ENCODE assay signal across 23 cellular contexts in the genomic region with DNA sequence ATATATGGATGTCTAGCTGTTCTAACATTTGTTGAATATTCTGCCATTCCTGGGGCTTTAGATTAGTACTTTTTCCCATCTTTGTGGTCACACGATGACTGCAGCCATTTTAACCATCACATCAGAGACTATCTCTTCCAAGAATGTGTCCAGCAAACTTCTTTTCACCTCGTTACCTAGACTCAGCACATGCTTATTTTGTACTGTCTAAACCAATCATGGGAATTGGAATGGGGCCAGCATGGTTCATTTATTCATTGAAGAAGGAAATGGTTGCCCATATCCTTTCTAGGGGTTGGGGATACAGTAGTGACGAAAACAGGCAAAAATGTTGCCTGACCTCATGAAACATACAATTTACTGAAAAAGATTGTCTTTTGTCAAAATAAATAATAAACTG.
"Had no signal": no experiment of that assay in that cellular context is flagged by ENCODE, and none has a peak within 500 bp of the region (broad histone marks: within the 10 kb centered on the region; RNA-seq: fewer than 3 reads in every experiment).

No MANE protein-coding gene starts in this region.

- H3K9me3 ChIP-seq: body of pancreas, esophagus muscularis mucosa had no signal

- ATAC-seq: activated CD4-positive, alpha-beta T cell treated with anti-CD3 and anti-CD28 coated beads for 36 hours; activated naive CD4-positive, alpha-beta T cell treated with anti-CD3 and anti-CD28 coated beads, Interleukin-2, amount 50 U/mL, for 72 hours; activated T-cell treated with anti-CD3 and anti-CD28 coated beads, Interleukin-2, amount 50 U/mL, for 4 hours; body of pancreas; left colon; right cardiac atrium; stimulated activated naive CD8-positive, alpha-beta T cell treated with anti-CD3 and anti-CD28 coated beads, Interleukin-15, amount 100 ng/mL, for 72 hours had no signal

- FAIRE-seq: islet of Langerhans, small intestine had no signal

- H3K4me3 Mint-ChIP-seq: activated CD4-positive, alpha-beta memory T cell treated with anti-CD3 and anti-CD28 coated beads for 36 hours; activated CD4-positive, alpha-beta T cell treated with anti-CD3 and anti-CD28 coated beads for 36 hours; activated T-cell treated with anti-CD3 and anti-CD28 coated beads, Interleukin-2, amount 50 U/mL, for 4 hours had no signal

- H3K4me3 ChIP-seq: body of pancreas, coronary artery, esophagus muscularis mucosa, lung had no signal

- H3K36me3 ChIP-seq: WERI-Rb-1 had no signal

- H3K27ac Mint-ChIP-seq: progenitor cell of endocrine pancreas had no signal

- H3K9me3 Mint-ChIP-seq: activated CD4-positive, alpha-beta memory T cell treated with anti-CD3 and anti-CD28 coated beads for 36 hours; activated naive CD4-positive, alpha-beta T cell treated with anti-CD3 and anti-CD28 coated beads, Interleukin-2, amount 50 U/mL, for 72 hours; activated T-cell treated with anti-CD3 and anti-CD28 coated beads, Interleukin-2, amount 50 U/mL, for 4 hours; naive B cell; stimulated activated naive CD8-positive, alpha-beta T cell treated with anti-CD3 and anti-CD28 coated beads, Interleukin-15, amount 100 ng/mL, for 72 hours; type B pancreatic cell had no signal

- H3K27me3 ChIP-seq: body of pancreas, esophagus muscularis mucosa had no signal

- H3K36me3 Mint-ChIP-seq: activated CD4-positive, alpha-beta memory T cell treated with anti-CD3 and anti-CD28 coated beads for 36 hours had no signal

- DNase-seq: activated CD4-positive, alpha-beta memory T cell treated with anti-CD3 and anti-CD28 coated beads for 36 hours; activated CD4-positive, alpha-beta T cell treated with anti-CD3 and anti-CD28 coated beads for 36 hours; activated gamma-delta T cell; activated T-cell treated with anti-CD3 and anti-CD28 coated beads, Interleukin-2, amount 50 U/mL, for 4 hours; amygdala; body of pancreas; caudate nucleus; left colon; naive B cell; occipital lobe; right cardiac atrium; small intestine; stimulated activated CD4-positive, alpha-beta T cell treated with anti-CD3 and anti-CD28 coated beads, Interleukin-4, amount 100 ng/mL, for 4 hours; stimulated activated naive CD8-positive, alpha-beta T cell treated with anti-CD3 and anti-CD28 coated beads, Interleukin-15, amount 100 ng/mL, for 72 hours; T-helper 1 cell; WERI-Rb-1 had no signal

- H3K27ac ChIP-seq: body of pancreas, coronary artery, esophagus muscularis mucosa, WERI-Rb-1 had no signal

- H3K27me3 Mint-ChIP-seq: activated CD4-positive, alpha-beta memory T cell treated with anti-CD3 and anti-CD28 coated beads for 36 hours; activated CD4-positive, alpha-beta T cell treated with anti-CD3 and anti-CD28 coated beads for 36 hours; naive B cell; progenitor cell of endocrine pancreas; stimulated activated naive CD8-positive, alpha-beta T cell treated with anti-CD3 and anti-CD28 coated beads, Interleukin-15, amount 100 ng/mL, for 72 hours; type B pancreatic cell had no signal
